ENCODE assay signal across 1 cellular context in the genomic region with DNA sequence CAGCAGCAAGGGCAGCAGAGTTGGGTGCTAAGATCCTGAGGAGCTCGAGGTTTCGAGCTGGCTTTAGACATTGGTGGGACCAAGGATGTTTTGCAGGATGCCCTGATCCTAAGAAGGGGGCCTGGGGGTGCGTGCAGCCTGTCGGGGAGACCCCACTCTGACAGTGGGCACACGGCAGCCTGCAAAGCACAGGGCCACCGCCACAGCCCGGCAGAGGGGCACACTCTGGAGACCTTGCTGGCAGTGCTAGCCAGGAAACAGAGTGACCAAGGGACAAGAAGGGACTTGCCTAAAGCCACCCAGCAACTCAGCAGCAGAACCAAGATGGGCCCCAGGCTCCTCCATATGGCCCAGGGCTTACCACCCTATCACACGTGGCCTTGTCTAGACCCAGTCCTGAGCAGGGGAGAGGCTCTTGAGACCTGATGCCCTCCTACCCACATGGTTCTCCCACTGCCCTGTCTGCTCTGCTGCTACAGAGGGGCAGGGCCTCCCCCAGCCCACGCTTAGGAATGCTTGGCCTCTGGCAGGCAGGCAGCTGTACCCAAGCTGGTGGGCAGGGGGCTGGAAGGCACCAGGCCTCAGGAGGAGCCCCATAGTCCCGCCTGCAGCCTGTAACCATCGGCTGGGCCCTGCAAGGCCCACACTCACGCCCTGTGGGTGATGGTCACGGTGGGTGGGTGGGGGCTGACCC.
TF ChIP-seq lines count a peak whose summit lies in the region.

No MANE protein-coding gene starts in this region.

TF ChIP-seq in IMR-90, 13 proteins besides CTCF, POLR2A, EP300 and RAD21:
- no peak for TF ChIP-seq BHLHE40 (IDR thresholded peaks at IDR 0.05; ENCODE audit: low read depth, low read length)
- TF ChIP-seq RFX5 (IDR thresholded peaks at IDR 0.05; ENCODE audit: low read depth, low read length) = no peak
- no peak for TF ChIP-seq RCOR1 (IDR thresholded peaks at IDR 0.05; ENCODE audit: insufficient replicate concordance, low read length)
- TF ChIP-seq FOS (IDR thresholded peaks at IDR 0.05; ENCODE audit: low read depth, low read length) = no peak
- no peak for TF ChIP-seq MAFK (IDR thresholded peaks at IDR 0.05; ENCODE audit: low read depth, low read length)
- no peak for TF ChIP-seq ELK1 (IDR thresholded peaks at IDR 0.05; ENCODE audit: borderline replicate concordance, low read depth, low read length)
- TF ChIP-seq MXI1 (IDR thresholded peaks at IDR 0.05; ENCODE audit: borderline replicate concordance, low read depth, low read length) = no peak
- no peak for TF ChIP-seq MAZ (IDR thresholded peaks at IDR 0.05; ENCODE audit: borderline replicate concordance, low read depth, low read length)
- TF ChIP-seq CEBPB (IDR thresholded peaks at IDR 0.05; ENCODE audit: low read depth, low read length) = no peak
- no peak for TF ChIP-seq CHD1 (IDR thresholded peaks at IDR 0.05; ENCODE audit: low read depth, low read length)
- no peak for TF ChIP-seq NFE2L2 (IDR thresholded peaks at IDR 0.05; ENCODE audit: low read depth, low read length)
- TF ChIP-seq, protein P1, sequence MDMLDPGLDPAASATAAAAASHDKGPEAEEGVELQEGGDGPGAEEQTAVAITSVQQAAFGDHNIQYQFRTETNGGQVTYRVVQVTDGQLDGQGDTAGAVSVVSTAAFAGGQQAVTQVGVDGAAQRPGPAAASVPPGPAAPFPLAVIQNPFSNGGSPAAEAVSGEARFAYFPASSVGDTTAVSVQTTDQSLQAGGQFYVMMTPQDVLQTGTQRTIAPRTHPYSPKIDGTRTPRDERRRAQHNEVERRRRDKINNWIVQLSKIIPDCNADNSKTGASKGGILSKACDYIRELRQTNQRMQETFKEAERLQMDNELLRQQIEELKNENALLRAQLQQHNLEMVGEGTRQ (IDR thresholded peaks at IDR 0.05; ENCODE audit: low read depth, low read length) = no peak
- no peak for TF ChIP-seq SMC3 (IDR thresholded peaks at IDR 0.05; ENCODE audit: low read depth, low read length)
